1 cellular context compared by ENCODE assay signal in the genomic region with DNA sequence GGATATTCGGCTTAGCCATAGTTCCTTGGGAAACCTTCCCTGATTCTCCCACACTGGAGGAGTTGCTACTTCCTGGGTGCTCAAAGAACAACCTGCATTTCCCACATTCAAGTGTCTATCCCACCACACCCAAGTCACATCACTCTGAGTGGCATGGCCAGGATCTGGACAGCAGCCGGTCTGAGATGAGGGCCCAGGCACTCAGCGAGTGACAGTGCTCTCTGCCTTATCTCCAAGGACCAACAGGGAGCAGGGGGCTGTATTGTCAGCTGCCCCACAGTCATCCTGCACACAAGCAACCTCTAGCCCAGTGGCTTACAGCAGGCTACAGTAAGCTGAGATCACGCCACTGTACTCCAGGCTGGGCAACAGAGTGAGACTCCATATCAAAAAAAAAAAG.
TF ChIP-seq lines count a peak whose summit lies in the region.

No MANE protein-coding gene starts in this region.

TF ChIP-seq in H1, 55 proteins besides CTCF, POLR2A, EP300 and RAD21:
- TF ChIP-seq RFX5 (IDR thresholded peaks at IDR 0.05; ENCODE audit: borderline replicate concordance, low read depth, low read length) (no peak), RNF2 (IDR thresholded peaks at IDR 0.05; ENCODE audit: borderline replicate concordance, low read depth, low read length, missing control alignments, poor library complexity, severe bottlenecking) (no peak), JUND (IDR thresholded peaks at IDR 0.05; ENCODE audit: low read length) (no peak), KDM1A (IDR thresholded peaks at IDR 0.05; ENCODE audit: borderline replicate concordance, low read length) (no peak), SRF (IDR thresholded peaks at IDR 0.05; ENCODE audit: low read depth, low read length) (no peak), EZH2 (IDR thresholded peaks at IDR 0.05; ENCODE audit: low read depth, low read length, severe bottlenecking) (no peak), TBP (IDR thresholded peaks at IDR 0.05; ENCODE audit: low read depth, low read length) (no peak)
- TF ChIP-seq, protein P1, sequence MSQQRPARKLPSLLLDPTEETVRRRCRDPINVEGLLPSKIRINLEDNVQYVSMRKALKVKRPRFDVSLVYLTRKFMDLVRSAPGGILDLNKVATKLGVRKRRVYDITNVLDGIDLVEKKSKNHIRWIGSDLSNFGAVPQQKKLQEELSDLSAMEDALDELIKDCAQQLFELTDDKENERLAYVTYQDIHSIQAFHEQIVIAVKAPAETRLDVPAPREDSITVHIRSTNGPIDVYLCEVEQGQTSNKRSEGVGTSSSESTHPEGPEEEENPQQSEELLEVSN (IDR thresholded peaks at IDR 0.05): no peak
TF ChIP-seq in H1: peak in this region for 0.
